In the genomic region with DNA sequence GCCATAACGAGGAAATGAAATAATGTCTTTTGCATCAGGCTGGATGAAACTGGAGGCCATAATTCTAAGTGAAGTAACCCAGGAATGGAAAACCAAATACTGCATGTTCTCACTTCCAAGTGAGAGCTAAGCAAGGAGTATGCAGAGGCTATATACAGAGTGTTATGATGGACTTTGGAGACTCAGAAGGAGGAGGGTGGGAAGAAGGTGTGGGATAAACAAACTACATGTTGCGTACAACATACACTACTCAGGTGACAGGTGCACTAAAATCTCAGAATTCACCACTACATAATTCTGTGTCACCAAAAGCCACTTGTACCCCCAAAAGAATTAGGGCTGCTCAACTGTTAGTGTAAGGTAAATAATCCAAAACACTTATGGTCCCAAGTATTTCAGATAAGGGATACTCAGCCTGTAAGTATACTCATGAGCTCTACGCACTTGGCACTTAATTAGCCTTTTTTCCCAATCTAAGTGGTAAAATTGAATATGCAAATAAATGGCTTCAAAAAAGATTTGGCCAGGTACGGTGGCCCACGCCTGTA, we compare ENCODE assay signal across 8 cellular contexts. TPM values are rescaled to one million over a fixed set of nuclear protein-coding genes. Genes with fewer than 3 reads are reported as not detected.
"Had no signal": no experiment of that assay in that cellular context is flagged by ENCODE, and none has a peak within 500 bp of the region (broad histone marks: within the 10 kb centered on the region; RNA-seq: fewer than 3 reads in every experiment).

No MANE protein-coding gene starts in this region.

RNA-seq across cellular contexts. Expression of gene CD8B, which starts 20.5 kb away (rescaled TPM):
- total RNA-seq: OCI-LY7, PC-3, PC-9, RPMI7951, SJCRH30, SJSA1, SK-MEL-5 had no signal
- polyA plus RNA-seq: SK-N-SH had no signal

RNA-seq across cellular contexts. Expression of gene RGPD1, which starts 59.7 kb away (rescaled TPM):
- total RNA-seq: PC-3 had no signal
